14 cellular contexts compared by ENCODE assay signal in the genomic region with DNA sequence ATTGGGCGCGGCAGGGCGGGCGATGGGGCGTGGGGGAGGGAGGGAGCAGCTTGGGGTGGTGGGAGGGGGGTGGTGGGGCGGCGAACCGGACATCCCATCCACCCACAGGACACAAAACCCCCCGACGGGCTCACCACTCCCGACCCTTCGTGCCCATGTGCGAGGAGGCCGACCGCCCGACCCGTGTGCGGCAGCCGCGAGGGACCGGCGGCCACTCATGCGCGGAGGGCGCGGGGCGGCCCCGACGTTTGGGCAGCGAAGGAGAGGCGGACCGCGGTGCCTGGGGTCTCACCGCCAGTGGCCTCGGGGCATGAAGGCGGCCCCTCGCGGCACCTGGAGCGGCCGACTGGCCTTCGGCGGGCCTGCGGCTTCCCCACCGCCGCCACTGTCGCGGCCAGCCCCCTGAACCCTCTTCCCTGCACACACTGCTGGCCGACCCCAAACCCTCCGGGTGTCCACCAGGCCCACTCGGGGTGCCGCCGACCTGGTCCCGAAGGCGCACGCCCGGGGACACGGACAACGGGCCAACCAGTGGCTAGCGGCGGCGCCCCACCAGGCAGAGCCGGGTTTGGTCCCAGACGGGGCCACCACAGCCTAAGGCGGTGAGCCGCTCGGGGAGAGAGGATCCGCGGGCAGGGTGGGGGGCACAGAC.
"Had no signal": no experiment of that assay in that cellular context is flagged by ENCODE, and none has a peak within 500 bp of the region (broad histone marks: within the 10 kb centered on the region; RNA-seq: fewer than 3 reads in every experiment).

No MANE protein-coding gene starts in this region.

- H3K36me3 Mint-ChIP-seq: stimulated activated effector memory CD8-positive, alpha-beta T cell treated with anti-CD3 and anti-CD28 coated beads, Interleukin-12 subunit alpha, Interleukin-12 subunit beta, amount 100 ng/mL, for 72 hours had no signal

- H3K4me1 ChIP-seq: colonic mucosa, neural progenitor cell, right atrium auricular region had no signal

- H3K27me3 ChIP-seq: cardiac muscle cell, neural progenitor cell, right atrium auricular region had no signal

- H3K36me3 ChIP-seq: cardiac muscle cell, colonic mucosa, neural progenitor cell, right atrium auricular region, upper lobe of left lung had no signal

- H3K9me3 ChIP-seq: colonic mucosa, right atrium auricular region had no signal

- H3K27ac ChIP-seq: cardiac muscle cell, colonic mucosa, neural progenitor cell, right atrium auricular region, upper lobe of left lung had no signal

- DNase-seq: activated CD4-positive, alpha-beta T cell treated with anti-CD3 and anti-CD28 coated beads for 1 hour; activated CD4-positive, alpha-beta T cell treated with anti-CD3 and anti-CD28 coated beads, Interleukin-2, amount 50 U/mL, for 48 hours; activated naive CD4-positive, alpha-beta T cell; activated T-cell treated with anti-CD3 and anti-CD28 coated beads, Interleukin-2, amount 50 U/mL, for 72 hours; colonic mucosa; effector CD8-positive, alpha-beta T cell; left ventricle myocardium superior had no signal

- H3K4me3 ChIP-seq: cardiac muscle cell, colonic mucosa, neural progenitor cell, smooth muscle cell had no signal

- H3K27ac Mint-ChIP-seq: activated T-cell treated with anti-CD3 and anti-CD28 coated beads, Interleukin-2, amount 50 U/mL, for 72 hours; mesothelial cell of epicardium; neural progenitor cell; stimulated activated effector memory CD8-positive, alpha-beta T cell treated with anti-CD3 and anti-CD28 coated beads, Interleukin-12 subunit alpha, Interleukin-12 subunit beta, amount 100 ng/mL, for 72 hours had no signal

- ATAC-seq: activated T-cell treated with anti-CD3 and anti-CD28 coated beads, Interleukin-2, amount 50 U/mL, for 72 hours; left ventricle myocardium superior; stimulated activated effector memory CD8-positive, alpha-beta T cell treated with anti-CD3 and anti-CD28 coated beads, Interleukin-12 subunit alpha, Interleukin-12 subunit beta, amount 100 ng/mL, for 72 hours had no signal

- H3K4me3 Mint-ChIP-seq: mesothelial cell of epicardium; neural progenitor cell; stimulated activated effector memory CD8-positive, alpha-beta T cell treated with anti-CD3 and anti-CD28 coated beads, Interleukin-12 subunit alpha, Interleukin-12 subunit beta, amount 100 ng/mL, for 72 hours had no signal

- H3K4me1 Mint-ChIP-seq: mesothelial cell of epicardium; neural progenitor cell; stimulated activated effector memory CD8-positive, alpha-beta T cell treated with anti-CD3 and anti-CD28 coated beads, Interleukin-12 subunit alpha, Interleukin-12 subunit beta, amount 100 ng/mL, for 72 hours had no signal
